Comparison of ENCODE assay signal across 20 cellular contexts in genomic region chr2:106959975-106960632, GRCh38.
"Had no signal": no experiment of that assay in that cellular context is flagged by ENCODE, and none has a peak within 500 bp of the region (broad histone marks: within the 10 kb centered on the region; RNA-seq: fewer than 3 reads in every experiment).

No MANE protein-coding gene starts in this region.

- H3K27ac ChIP-seq: adrenal gland, ascending aorta, left ventricle myocardium inferior, right lobe of liver, transverse colon, uterus had no signal

- H3K9me3 Mint-ChIP-seq: endodermal cell, nephron progenitor cell had no signal

- ATAC-seq: stimulated activated naive B cell treated with anti-CD40 and anti-IgM and Interleukin-4, amounts not matched to agents 10 μg/mL and 1 μg/mL and 100 μg/mL, for 72 hours had no signal

- H3K27ac Mint-ChIP-seq: activated naive CD8-positive, alpha-beta T cell; nephron progenitor cell; stimulated activated naive B cell treated with anti-CD40 and anti-IgM and Interleukin-4, amounts not matched to agents 10 μg/mL and 1 μg/mL and 100 μg/mL, for 72 hours had no signal

- H3K4me1 ChIP-seq: adrenal gland, left ventricle myocardium inferior, right lobe of liver, transverse colon, uterus had no signal

- H3K36me3 ChIP-seq: adrenal gland, ascending aorta, left ventricle myocardium inferior, right lobe of liver, transverse colon, uterus had no signal

- H3K27me3 Mint-ChIP-seq: activated naive CD8-positive, alpha-beta T cell; stimulated activated naive B cell treated with anti-CD40 and anti-IgM and Interleukin-4, amounts not matched to agents 10 μg/mL and 1 μg/mL and 100 μg/mL, for 72 hours had no signal

- H3K4me3 ChIP-seq: adrenal gland, ascending aorta, left ventricle myocardium inferior, right lobe of liver, transverse colon, uterus had no signal

- H3K9me3 ChIP-seq: adrenal gland, ascending aorta, left ventricle myocardium inferior, right lobe of liver, transverse colon, uterus had no signal

- H3K27me3 ChIP-seq: adrenal gland, ascending aorta, right lobe of liver, transverse colon, uterus had no signal

- H3K4me3 Mint-ChIP-seq: activated naive CD8-positive, alpha-beta T cell; endodermal cell; nephron progenitor cell; stimulated activated naive B cell treated with anti-CD40 and anti-IgM and Interleukin-4, amounts not matched to agents 10 μg/mL and 1 μg/mL and 100 μg/mL, for 72 hours had no signal

- DNase-seq: activated T-cell treated with anti-CD3 and anti-CD28 coated beads, Interleukin-2, amount 50 U/mL, for 1 hour; adrenal gland; cerebellar nuclear complex; cortex of kidney; endodermal cell; glutamatergic neuron; hippocampal formation; left ventricle myocardium inferior; mammary epithelial cell; nephron progenitor cell; posterior cingulate gyrus; right lobe of liver; stimulated activated CD4-positive, alpha-beta T cell treated with anti-CD3 and anti-CD28 coated beads, Interleukin-2, amount 100 ng/mL, for 48 hours; stimulated activated CD8-positive, alpha-beta memory T cell treated with anti-CD3 and anti-CD28 coated beads, Interleukin-4, amount 100 ng/mL, for 48 hours; stimulated activated naive B cell treated with anti-CD40 and anti-IgM and Interleukin-4, amounts not matched to agents 10 μg/mL and 1 μg/mL and 100 μg/mL, for 72 hours; T-helper 1 cell; transverse colon; uterus had no signal

- H3K4me1 Mint-ChIP-seq: stimulated activated naive B cell treated with anti-CD40 and anti-IgM and Interleukin-4, amounts not matched to agents 10 μg/mL and 1 μg/mL and 100 μg/mL, for 72 hours had no signal

- H3K36me3 Mint-ChIP-seq: activated naive CD8-positive, alpha-beta T cell; stimulated activated naive B cell treated with anti-CD40 and anti-IgM and Interleukin-4, amounts not matched to agents 10 μg/mL and 1 μg/mL and 100 μg/mL, for 72 hours had no signal
